ENCODE assay signal across 8 cellular contexts in the genomic region with DNA sequence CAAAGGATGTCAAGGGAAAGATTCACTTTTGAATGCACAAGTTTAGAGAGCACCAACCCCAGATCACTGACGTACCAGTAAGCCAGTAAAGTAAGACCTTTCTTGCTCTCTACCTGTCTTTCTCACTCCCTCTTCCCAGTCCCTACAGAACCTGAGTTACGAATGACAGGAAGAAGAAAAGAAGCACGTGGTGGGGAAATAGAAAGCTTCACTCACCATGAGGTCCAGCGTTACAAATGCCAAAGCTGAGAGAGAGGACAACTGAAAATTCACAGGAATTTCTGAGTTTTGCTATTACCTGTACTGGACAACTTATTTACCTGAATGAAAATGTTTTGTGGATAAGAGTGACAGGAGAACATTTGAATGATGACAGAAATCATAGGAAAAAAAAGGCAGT.
"Had no signal": no experiment of that assay in that cellular context is flagged by ENCODE, and none has a peak within 500 bp of the region (broad histone marks: within the 10 kb centered on the region; RNA-seq: fewer than 3 reads in every experiment).

No MANE protein-coding gene starts in this region.

- ATAC-seq: K562 had no signal

- H3K4me2 ChIP-seq: KMS-11 had no signal

- H3K27me3 Mint-ChIP-seq: IgD-negative memory B cell had no signal

- FAIRE-seq: HTR-8/SVneo, K562 had no signal

- H3K9ac ChIP-seq: KMS-11 had no signal

- H3K4me3 ChIP-seq: K562 had no signal

- H3K4me3 Mint-ChIP-seq: IgD-negative memory B cell had no signal

- H3K27ac ChIP-seq: HL-60, KMS-11 had no signal

- H3K36me3 Mint-ChIP-seq: IgD-negative memory B cell had no signal

- H3K4me1 Mint-ChIP-seq: IgD-negative memory B cell had no signal

- DNase-seq: IMR-90, KBM-7, KG1 had no signal

- H3K27ac Mint-ChIP-seq: IgD-negative memory B cell had no signal
